8 cellular contexts compared by ENCODE assay signal in the genomic region with DNA sequence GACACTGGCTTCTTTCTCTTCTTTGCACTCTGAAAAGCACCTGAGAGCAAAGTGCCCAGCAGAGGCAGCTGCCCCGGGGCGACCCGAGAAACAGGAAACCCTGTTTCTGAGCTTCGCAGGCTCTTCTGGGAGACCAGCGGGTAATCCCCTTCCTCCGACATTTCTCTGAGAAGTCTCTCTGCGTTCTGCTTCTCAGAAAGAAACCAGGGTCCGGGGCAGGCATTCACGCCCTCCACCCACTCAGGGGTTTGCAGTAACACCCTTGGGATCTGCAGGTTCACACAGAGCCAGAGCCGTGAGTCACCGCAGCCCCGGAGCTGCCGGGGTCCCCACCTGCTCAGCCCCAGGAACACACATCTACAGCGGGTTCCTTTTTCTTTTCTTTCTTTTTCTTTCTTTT.
DNase-seq lines count a peak whose midpoint lies in the region; ATAC-seq and TF ChIP-seq lines count a peak whose summit lies in the region.

No MANE protein-coding gene starts in this region.

- peaks cover 48% of the 10 kb centered on the region for H3K79me2 ChIP-seq in DOHH2 (ENCODE audit: control insufficient read depth, low read length)
- no peaks in the 10 kb centered on the region for H3K79me2 ChIP-seq in Karpas-422 (ENCODE audit: low read length)

- peak; percentile 48 for DNase-seq in Karpas-422
- peak; percentile 69 for DNase-seq in activated T-helper 2 cell treated with anti-CD3 and anti-CD28 coated beads, Interferon-gamma antibody, Interleukin-2, Interleukin-4, amounts not matched to agents 10 μg/mL and 5 μg/mL and 100 μg/mL, durations not matched to agents 14 hours and 24 hours and 36 hours (ENCODE audit: low spot score)
- no peak for DNase-seq in mesothelial cell of epicardium (ENCODE audit: low spot score in 2 of 2, unreplicated experiment in 2 of 2)
- no peak for DNase-seq in cerebellar nuclear complex (lab: John Stamatoyannopoulos, UW)
- DNase-seq in cerebellar cortex (ENCODE audit: low spot score): no peak

- peak overlapping the region; percentile 54 for H3K4me3 ChIP-seq in DOHH2 (ENCODE audit: low read length)
- peak overlapping the region; percentile 25; the same call in 1 of the 2 replicates for H3K4me3 ChIP-seq in Karpas-422 (ENCODE audit: low read length)
- peak overlapping the region in 5 of 7 experiments; percentile 15 to 27 (median 25) for H3K4me3 ChIP-seq in skin epidermis

- H3K4me1 Mint-ChIP-seq in activated T-helper 2 cell treated with anti-CD3 and anti-CD28 coated beads, Interferon-gamma antibody, Interleukin-2, Interleukin-4, amounts not matched to agents 10 μg/mL and 5 μg/mL and 100 μg/mL, durations not matched to agents 14 hours and 24 hours and 36 hours (ENCODE audit: low read depth): peaks cover 28% of the 10 kb centered on the region
- H3K4me1 Mint-ChIP-seq in mesothelial cell of epicardium: peaks cover 1% of the 10 kb centered on the region

- H3F3A ChIP-seq in DOHH2 (ENCODE audit: control insufficient read depth, insufficient read depth): no peaks in the 10 kb centered on the region

- no peaks in the 10 kb centered on the region for H3K36me3 Mint-ChIP-seq in activated T-helper 2 cell treated with anti-CD3 and anti-CD28 coated beads, Interferon-gamma antibody, Interleukin-2, Interleukin-4, amounts not matched to agents 10 μg/mL and 5 μg/mL and 100 μg/mL, durations not matched to agents 14 hours and 24 hours and 36 hours (ENCODE audit: low read depth)
- no peaks in the 10 kb centered on the region for H3K36me3 Mint-ChIP-seq in mesothelial cell of epicardium

- peak; percentile 79 for ATAC-seq in GM21423 (IDR thresholded peaks at IDR 0.05; ENCODE audit: unreplicated experiment)

- H3K27me3 ChIP-seq in DOHH2 (ENCODE audit: control insufficient read depth, low read length) (no peaks in the 10 kb centered on the region), Karpas-422 (ENCODE audit: low read length) (no peaks in the 10 kb centered on the region)

- H3K4me2 ChIP-seq in DOHH2 (ENCODE audit: low read length): peak overlapping the region; percentile 80
- peak overlapping the region; percentile 51 for H3K4me2 ChIP-seq in Karpas-422 (ENCODE audit: low read depth, low read length, poor library complexity, severe bottlenecking)

- peak overlapping the region; percentile 53 for H3K9ac ChIP-seq in Karpas-422 (ENCODE audit: low read length)

- H3K4me1 ChIP-seq in DOHH2 (ENCODE audit: control insufficient read depth, low read length) (peaks cover 46% of the 10 kb centered on the region), Karpas-422 (ENCODE audit: low read length) (peaks cover 15% of the 10 kb centered on the region)

- peaks cover 23% of the 10 kb centered on the region for H4K20me1 ChIP-seq in DOHH2 (ENCODE audit: control insufficient read depth, insufficient read depth, low read depth, low read length)
- no peaks in the 10 kb centered on the region for H4K20me1 ChIP-seq in Karpas-422 (ENCODE audit: insufficient read depth, low read depth, low read length)

- H3K27me3 Mint-ChIP-seq in activated T-helper 2 cell treated with anti-CD3 and anti-CD28 coated beads, Interferon-gamma antibody, Interleukin-2, Interleukin-4, amounts not matched to agents 10 μg/mL and 5 μg/mL and 100 μg/mL, durations not matched to agents 14 hours and 24 hours and 36 hours (ENCODE audit: low read depth): peaks cover 5% of the 10 kb centered on the region
- no peaks in the 10 kb centered on the region for H3K27me3 Mint-ChIP-seq in mesothelial cell of epicardium (ENCODE audit: low read depth)

- H3K9me3 Mint-ChIP-seq in activated T-helper 2 cell treated with anti-CD3 and anti-CD28 coated beads, Interferon-gamma antibody, Interleukin-2, Interleukin-4, amounts not matched to agents 10 μg/mL and 5 μg/mL and 100 μg/mL, durations not matched to agents 14 hours and 24 hours and 36 hours: no peaks in the 10 kb centered on the region
- H3K9me3 Mint-ChIP-seq in mesothelial cell of epicardium: no peaks in the 10 kb centered on the region

- no peaks in the 10 kb centered on the region for H3K9me3 ChIP-seq in DOHH2 (ENCODE audit: control insufficient read depth, insufficient read depth, low read length)
- no peaks in the 10 kb centered on the region for H3K9me3 ChIP-seq in Karpas-422 (ENCODE audit: low read length)

- H3K9me2 ChIP-seq in DOHH2 (replicated peaks; ENCODE audit: control insufficient read depth, low read length) (no peaks in the 10 kb centered on the region), Karpas-422 (replicated peaks; ENCODE audit: insufficient read depth, low read length) (no peaks in the 10 kb centered on the region)

- peak overlapping the region; percentile 86 for H3K27ac Mint-ChIP-seq in activated T-helper 2 cell treated with anti-CD3 and anti-CD28 coated beads, Interferon-gamma antibody, Interleukin-2, Interleukin-4, amounts not matched to agents 10 μg/mL and 5 μg/mL and 100 μg/mL, durations not matched to agents 14 hours and 24 hours and 36 hours
- no peak overlapping the region for H3K27ac Mint-ChIP-seq in mesothelial cell of epicardium

- peak overlapping the region; percentile 72 for H3K4me3 Mint-ChIP-seq in activated T-helper 2 cell treated with anti-CD3 and anti-CD28 coated beads, Interferon-gamma antibody, Interleukin-2, Interleukin-4, amounts not matched to agents 10 μg/mL and 5 μg/mL and 100 μg/mL, durations not matched to agents 14 hours and 24 hours and 36 hours (ENCODE audit: low read depth)
- no peak overlapping the region for H3K4me3 Mint-ChIP-seq in mesothelial cell of epicardium

- H3K36me3 ChIP-seq in DOHH2 (ENCODE audit: control insufficient read depth, low read length) (peaks cover 19% of the 10 kb centered on the region), Karpas-422 (ENCODE audit: insufficient read depth, low read length) (no peaks in the 10 kb centered on the region)

- intact Hi-C loops in activated T-helper 2 cell treated with anti-CD3 and anti-CD28 coated beads, Interferon-gamma antibody, Interleukin-2, Interleukin-4, amounts not matched to agents 10 μg/mL and 5 μg/mL and 100 μg/mL, durations not matched to agents 14 hours and 24 hours and 36 hours (cut with micrococcal nuclease): loop anchor here (1.0 kb wide), 2 partner anchors 9 to 58 kb away; no protein-coding TSS in a partner anchor

- H3K27ac ChIP-seq in DOHH2 (ENCODE audit: low read depth, low read length): peak overlapping the region; percentile 44
- no peak overlapping the region for H3K27ac ChIP-seq in Karpas-422 (ENCODE audit: low read length)
- H3K27ac ChIP-seq in skin epidermis: peak overlapping the region in 10 of 21 experiments; percentile 5 to 84 (median 58)

- TF ChIP-seq CTCF in DOHH2 (IDR thresholded peaks at IDR 0.05; ENCODE audit: low read depth, low read length, poor library complexity, severe bottlenecking) (no peak), mesothelial cell of epicardium (IDR thresholded peaks at IDR 0.05; ENCODE audit: unreplicated experiment) (no peak)

- no peak overlapping the region; the same call in 1 of the 2 replicates for H2AFZ ChIP-seq in Karpas-422 (ENCODE audit: low read length)

Comparison
In these comparisons a context has a peak if more than half of its experiments do, and no peak if none do; other contexts are left out.
1. DNase-seq: peak in Karpas-422 (single experiment) and activated T-helper 2 cell treated with anti-CD3 and anti-CD28 coated beads, Interferon-gamma antibody, Interleukin-2, Interleukin-4, amounts not matched to agents 10 μg/mL and 5 μg/mL and 100 μg/mL, durations not matched to agents 14 hours and 24 hours and 36 hours (single experiment); none in mesothelial cell of epicardium (0 of 2), cerebellar nuclear complex (0 of 2) and cerebellar cortex (single experiment).
2. Peak in every context shown above with its lines, with median percentiles within 50 percentile points of each other: H3K4me3 ChIP-seq.